Comparison of ENCODE assay signal across 20 cellular contexts in the genomic region with DNA sequence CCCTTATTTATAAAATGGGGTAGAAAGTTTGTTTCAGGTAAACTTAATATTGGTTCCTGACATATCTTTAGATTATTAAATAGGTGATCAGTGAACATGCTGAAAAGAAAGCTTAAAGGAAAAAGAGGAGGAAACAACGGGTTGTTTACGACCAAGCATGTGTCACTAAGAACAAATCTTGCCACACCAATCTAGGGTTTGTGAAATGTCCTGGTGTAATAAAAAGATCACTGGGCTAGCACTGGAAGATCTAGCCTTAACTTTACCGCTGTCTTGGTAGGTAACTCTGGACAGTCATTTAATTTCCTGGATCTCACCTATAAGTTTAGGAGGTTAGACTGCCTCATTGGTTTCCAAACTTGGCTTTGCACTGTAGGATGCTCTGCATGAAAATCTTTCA. TPM values are rescaled to one million over a fixed set of nuclear protein-coding genes. Genes with fewer than 3 reads are reported as not detected.
"Had no signal": no experiment of that assay in that cellular context is flagged by ENCODE, and none has a peak within 500 bp of the region (broad histone marks: within the 10 kb centered on the region; RNA-seq: fewer than 3 reads in every experiment).

No MANE protein-coding gene starts in this region.

- H3K27me3 ChIP-seq: brain microvascular endothelial cell, heart right ventricle, right atrium auricular region, tibial nerve, uterus had no signal

- H3K27me3 Mint-ChIP-seq: activated CD4-positive, alpha-beta T cell treated with anti-CD3 and anti-CD28 coated beads for 36 hours; activated naive CD8-positive, alpha-beta T cell treated with anti-CD3 and anti-CD28 coated beads, Interleukin-2, amount 10 ng/mL, durations not matched to agents 7 days and 5 days; activated T-helper 17 cell treated with anti-CD3 and anti-CD28 coated beads, Interleukin-2, amount 50 U/mL, for 72 hours; stimulated activated naive CD8-positive, alpha-beta T cell treated with anti-CD3 and anti-CD28 coated beads, Interleukin-15, Interleukin-2, amounts not matched to agents 100 ng/mL and 50 ng/mL, for 24 hours had no signal

- H3K4me1 ChIP-seq: prostate gland, right atrium auricular region, uterus had no signal

- H3K9me3 Mint-ChIP-seq: activated naive CD8-positive, alpha-beta T cell treated with anti-CD3 and anti-CD28 coated beads, Interleukin-2, amount 10 ng/mL, durations not matched to agents 7 days and 5 days; activated T-helper 17 cell treated with anti-CD3 and anti-CD28 coated beads, Interleukin-2, amount 50 U/mL, for 72 hours; neural crest cell; stimulated activated naive CD8-positive, alpha-beta T cell treated with anti-CD3 and anti-CD28 coated beads, Interleukin-15, Interleukin-2, amounts not matched to agents 100 ng/mL and 50 ng/mL, for 24 hours; T-helper 2 cell treated with Interferon-gamma antibody and Interleukin-4, amounts not matched to agents 5 μg/mL and 100 μg/mL, for 36 hours had no signal

- H3K27ac Mint-ChIP-seq: activated CD4-positive, alpha-beta T cell treated with anti-CD3 and anti-CD28 coated beads for 36 hours; activated naive CD8-positive, alpha-beta T cell treated with anti-CD3 and anti-CD28 coated beads, Interleukin-2, amount 10 ng/mL, durations not matched to agents 7 days and 5 days; activated T-helper 17 cell treated with anti-CD3 and anti-CD28 coated beads, Interleukin-2, amount 50 U/mL, for 72 hours; stimulated activated naive CD8-positive, alpha-beta T cell treated with anti-CD3 and anti-CD28 coated beads, Interleukin-15, Interleukin-2, amounts not matched to agents 100 ng/mL and 50 ng/mL, for 24 hours; T-helper 2 cell treated with Interferon-gamma antibody and Interleukin-4, amounts not matched to agents 5 μg/mL and 100 μg/mL, for 36 hours had no signal

- DNase-seq: activated CD4-positive, alpha-beta T cell treated with anti-CD3 and anti-CD28 coated beads for 36 hours; activated CD4-positive, alpha-beta T cell treated with anti-CD3 and anti-CD28 coated beads, Interleukin-2, amount 50 U/mL, for 48 hours; activated naive CD4-positive, alpha-beta T cell; activated naive CD8-positive, alpha-beta T cell treated with anti-CD3 and anti-CD28 coated beads, Interleukin-2, amount 10 ng/mL, durations not matched to agents 7 days and 5 days; activated T-cell treated with anti-CD3 and anti-CD28 coated beads for 4 hours; aorta; brain microvascular endothelial cell; heart right ventricle; stimulated activated CD4-positive, alpha-beta T cell treated with anti-CD3 and anti-CD28 coated beads, Interleukin-2, amount 100 ng/mL, for 48 hours; SW 1271; uterus had no signal

- H3K36me3 ChIP-seq: brain microvascular endothelial cell, prostate gland, tibial nerve, uterus had no signal

- H3K27ac ChIP-seq: brain microvascular endothelial cell, coronary artery, heart right ventricle, prostate gland, right atrium auricular region, tibial nerve, uterus had no signal

- ATAC-seq: activated CD4-positive, alpha-beta T cell treated with anti-CD3 and anti-CD28 coated beads for 36 hours; activated T-helper 17 cell treated with anti-CD3 and anti-CD28 coated beads, Interleukin-2, amount 50 U/mL, for 72 hours; esophagus mucosa; heart right ventricle had no signal

- H3K9me3 ChIP-seq: heart right ventricle, prostate gland, right atrium auricular region, tibial nerve, uterus had no signal

- H3K4me3 Mint-ChIP-seq: activated CD4-positive, alpha-beta T cell treated with anti-CD3 and anti-CD28 coated beads for 36 hours; activated naive CD8-positive, alpha-beta T cell treated with anti-CD3 and anti-CD28 coated beads, Interleukin-2, amount 10 ng/mL, durations not matched to agents 7 days and 5 days; activated T-helper 17 cell treated with anti-CD3 and anti-CD28 coated beads, Interleukin-2, amount 50 U/mL, for 72 hours; neural crest cell; stimulated activated naive CD8-positive, alpha-beta T cell treated with anti-CD3 and anti-CD28 coated beads, Interleukin-15, Interleukin-2, amounts not matched to agents 100 ng/mL and 50 ng/mL, for 24 hours; T-helper 2 cell treated with Interferon-gamma antibody and Interleukin-4, amounts not matched to agents 5 μg/mL and 100 μg/mL, for 36 hours had no signal

- H3K4me1 Mint-ChIP-seq: neural crest cell had no signal

- H3K4me3 ChIP-seq: coronary artery, heart right ventricle, prostate gland, right atrium auricular region, tibial nerve, uterus had no signal

RNA-seq across cellular contexts. Expression of a gene that starts 55.1 kb away (rescaled TPM):
- total RNA-seq: neural crest cell had no signal
